11 cellular contexts compared by ENCODE assay signal in genomic region chr1:3677411-3677944, GRCh38. TPM values are rescaled to one million over a fixed set of nuclear protein-coding genes. Genes with fewer than 3 reads are reported as not detected.
DNase-seq lines count a peak whose midpoint lies in the region; ATAC-seq, FAIRE-seq and TF ChIP-seq lines count a peak whose summit lies in the region.
"Had no signal": no experiment of that assay in that cellular context is flagged by ENCODE, and none has a peak within 500 bp of the region (broad histone marks: within the 10 kb centered on the region; RNA-seq: fewer than 3 reads in every experiment).

No MANE protein-coding gene starts in this region.

- H3K4me1 ChIP-seq in kidney (ENCODE audit: control insufficient read depth in 1 of 2, insufficient read depth in 1 of 2, low read depth in 1 of 2, low read length in 2 of 2) = no peaks in the 10 kb centered on the region

- ATAC-seq in GM18870 (IDR thresholded peaks at IDR 0.05; ENCODE audit: unreplicated experiment) (peak; percentile 10), GM21786 (IDR thresholded peaks at IDR 0.05; ENCODE audit: unreplicated experiment) (peak; percentile 3)

- no peak for TF ChIP-seq CTCF in kidney (IDR thresholded peaks at IDR 0.05; ENCODE audit: borderline replicate concordance, extremely low read depth, insufficient read depth)

- no peak overlapping the region for H3K9ac ChIP-seq in kidney (ENCODE audit: low read length in 2 of 2)

- H3K27ac ChIP-seq in kidney (ENCODE audit: low read depth in 2 of 2, low read length in 2 of 2) = no peak overlapping the region
- H3K27ac ChIP-seq: brain microvascular endothelial cell had no signal

- no peak for FAIRE-seq in kidney (lab: Jason Lieb, UNC)

- no peaks in the 10 kb centered on the region for H3K9me3 ChIP-seq in kidney (ENCODE audit: control insufficient read depth in 1 of 2, low read length in 2 of 2)
- H3K9me3 ChIP-seq: mucosa of descending colon had no signal

- no peaks in the 10 kb centered on the region for H3K36me3 ChIP-seq in kidney (ENCODE audit: control insufficient read depth in 1 of 2, insufficient read depth in 2 of 2, low read length in 2 of 2)
- H3K36me3 ChIP-seq: brain microvascular endothelial cell had no signal

- in situ Hi-C loops in KBM-7 (cut with MboI; ENCODE audit: low pct_unique_long_range_greater_than_20kb, low sequenced_read_pairs) = no loop called here

- intact Hi-C loops in kidney (cut with DNase I) = no loop called here

- DNase-seq in KBM-7 = peak; percentile 69
- peak; percentile 26 for DNase-seq in kidney
- no peak for DNase-seq in midbrain (lab: John Stamatoyannopoulos, UW)
- DNase-seq in hippocampal formation (lab: John Stamatoyannopoulos, UW) = no peak
- no peak for DNase-seq in NCI-H2171 (lab: John Stamatoyannopoulos, UW)
- no peak for DNase-seq in T-helper 2 cell
- DNase-seq: brain microvascular endothelial cell, trophoblast cell had no signal

- H3K4me3 ChIP-seq in kidney (ENCODE audit: low read length in 2 of 2) = no peak overlapping the region
- H3K4me3 ChIP-seq: mucosa of descending colon had no signal

RNA-seq across cellular contexts. Expression of gene TP73, which starts 25.2 kb away (rescaled TPM):
- total RNA-seq in kidney = 0.54 TPM
- polyA plus RNA-seq in kidney (ENCODE audit: insufficient read depth, low read depth, low replicate concordance) = not detected

RNA-seq across cellular contexts. Expression of gene WRAP73, which starts 27.6 kb away (rescaled TPM):
- total RNA-seq in kidney = 18.4 TPM
- 19.6 TPM for polyA plus RNA-seq in kidney (ENCODE audit: insufficient read depth, low read depth, low replicate concordance)

RNA-seq across cellular contexts. Expression of gene TPRG1L, which starts 52.7 kb away (rescaled TPM):
- 37.1 TPM for total RNA-seq in kidney
- polyA plus RNA-seq in kidney (ENCODE audit: insufficient read depth, low read depth, low replicate concordance) = 72.4 TPM

Comparison
In these comparisons a context has a peak if more than half of its experiments do, and no peak if none do; other contexts are left out.
1. DNase-seq: peak in KBM-7 (single experiment) and kidney (single experiment); none in midbrain (single experiment), hippocampal formation (0 of 2), NCI-H2171 (single experiment) and T-helper 2 cell (0 of 5).